ENCODE assay signal across 1 cellular context in the genomic region with DNA sequence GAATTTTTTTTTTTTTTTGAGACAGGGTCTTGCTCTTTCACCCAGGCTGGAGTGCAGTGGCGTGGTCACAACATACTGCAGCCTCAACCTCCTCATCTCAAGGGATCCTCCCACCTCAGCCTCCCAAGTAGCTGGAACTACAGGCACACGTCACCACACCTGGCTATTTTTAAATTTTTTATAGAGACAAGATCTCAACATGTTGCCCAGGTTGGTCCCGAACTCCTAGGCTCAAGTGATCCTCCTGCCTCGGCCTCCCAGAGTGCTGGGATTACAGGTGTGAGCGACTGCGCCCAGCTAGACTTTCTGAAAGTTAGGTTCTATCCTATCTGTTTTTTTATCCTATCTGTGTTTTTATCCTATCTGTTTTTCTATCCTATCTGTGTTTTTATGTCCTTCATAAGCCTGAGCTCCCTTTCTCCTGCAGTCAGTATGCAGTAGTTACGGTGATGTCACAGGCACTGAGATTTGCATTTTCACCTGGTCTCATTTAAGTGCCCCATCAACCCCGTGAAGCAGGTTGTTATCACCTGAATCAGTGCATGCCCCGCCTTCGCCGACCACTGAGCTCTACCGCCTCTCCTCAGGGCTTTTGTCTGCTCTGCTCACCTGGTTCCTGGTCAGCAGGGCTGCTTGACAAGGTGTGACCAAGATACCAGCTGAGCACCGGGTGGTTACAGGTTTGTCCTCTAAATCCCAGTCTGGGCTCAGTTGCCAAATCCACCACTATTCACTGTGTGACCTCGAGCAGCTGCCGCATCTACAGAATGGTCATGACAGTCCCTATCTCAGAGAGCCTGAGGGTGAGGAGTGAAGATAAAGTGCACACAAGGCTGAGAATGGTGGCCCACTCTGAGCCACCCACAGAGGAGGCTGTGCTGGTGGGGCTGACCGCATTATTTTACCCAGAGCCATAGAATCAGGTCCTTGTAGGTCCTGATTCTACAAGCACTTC.
TF ChIP-seq lines count a peak whose summit lies in the region.

No MANE protein-coding gene starts in this region.

TF ChIP-seq in H1, 55 proteins besides CTCF, POLR2A, EP300 and RAD21:
- TF ChIP-seq TCF12 (IDR thresholded peaks at IDR 0.05; ENCODE audit: low read depth, low read length) (no peak), SIRT6 (IDR thresholded peaks at IDR 0.05; ENCODE audit: low read length) (no peak), HDAC2 (IDR thresholded peaks at IDR 0.05; ENCODE audit: borderline replicate concordance in 1 of 2, low read depth in 2 of 2, low read length in 2 of 2) (no peak), SIX5 (IDR thresholded peaks at IDR 0.05; ENCODE audit: low read depth, low read length) (no peak), ASH2L (IDR thresholded peaks at IDR 0.05; ENCODE audit: low read length) (no peak), CBX8 (IDR thresholded peaks at IDR 0.05; ENCODE audit: borderline replicate concordance, low read depth, low read length) (no peak)
